Comparison of ENCODE assay signal across 13 cellular contexts in genomic region chr6:40779399-40779798, GRCh38.
DNase-seq lines count a peak whose midpoint lies in the region; ATAC-seq and TF ChIP-seq lines count a peak whose summit lies in the region.
"Had no signal": no experiment of that assay in that cellular context is flagged by ENCODE, and none has a peak within 500 bp of the region (broad histone marks: within the 10 kb centered on the region; RNA-seq: fewer than 3 reads in every experiment).

No MANE protein-coding gene starts in this region.

- H3K9me3 ChIP-seq in GM23248 (ENCODE audit: low read depth) (no peaks in the 10 kb centered on the region), RWPE2 (ENCODE audit: severe bottlenecking) (no peaks in the 10 kb centered on the region), gastrocnemius medialis (no peaks in the 10 kb centered on the region)
- H3K9me3 ChIP-seq: Caco-2 had no signal

- H3K4me2 ChIP-seq in GM23248 (ENCODE audit: unreplicated experiment) = peak overlapping the region; percentile 56

- in situ Hi-C loops in GM23248 (cut with MboI) = no loop called here
- in situ Hi-C loops in gastrocnemius medialis (cut with MboI; ENCODE audit: low sequenced_read_pairs in 4 of 4) = no loop called here

- H2AFZ ChIP-seq in GM23248 = peak overlapping the region; percentile 48

- peak; percentile 93 for DNase-seq in GM23248
- no peak for DNase-seq in RWPE2 (ENCODE audit: low spot score)
- DNase-seq in fibroblast of gingiva (ENCODE audit: low read depth) = peak; percentile 12
- peak in 1 of 2 donors; percentile 16 for DNase-seq in gastrocnemius medialis
- DNase-seq in SIG-M5 treated with dmso at 0.1 percent for 504 hours (lab: John Stamatoyannopoulos, UW; ENCODE audit: unreplicated experiment) = no peak
- no peak for DNase-seq in central memory CD4-positive, alpha-beta T cell
- no peak for DNase-seq in activated gamma-delta T cell treated with Interleukin-2 at 50 U/mL for 16 hours
- DNase-seq: activated CD4-positive, alpha-beta T cell treated with anti-CD3 and anti-CD28 coated beads for 4 hours; activated T-cell treated with anti-CD3 and anti-CD28 coated beads, Interleukin-2, amount 50 U/mL, for 48 hours; Caco-2; MM.1S; small intestine had no signal

- no peaks in the 10 kb centered on the region for H3K79me2 ChIP-seq in GM23248 (ENCODE audit: insufficient read depth)

- peaks cover 7% of the 10 kb centered on the region; the same call in 1 of the 2 replicates for H3K9me2 ChIP-seq in GM23248 (ENCODE audit: insufficient read depth)

- H3K27me3 ChIP-seq in GM23248 (replicated peaks; ENCODE audit: insufficient read depth) (no peaks in the 10 kb centered on the region; the same call in 1 of the 2 replicates), RWPE2 (ENCODE audit: insufficient read depth, poor library complexity, severe bottlenecking) (no peaks in the 10 kb centered on the region), gastrocnemius medialis (no peaks in the 10 kb centered on the region)
- H3K27me3 ChIP-seq: cardiac muscle cell had no signal

- H3K36me3 ChIP-seq in GM23248 (ENCODE audit: low read depth) = no peaks in the 10 kb centered on the region
- no peaks in the 10 kb centered on the region for H3K36me3 ChIP-seq in RWPE2 (ENCODE audit: low read depth)
- H3K36me3 ChIP-seq in gastrocnemius medialis = no peaks in the 10 kb centered on the region
- H3K36me3 ChIP-seq: cardiac muscle cell had no signal

- TF ChIP-seq CTCF in RWPE2 (IDR thresholded peaks at IDR 0.05; ENCODE audit: poor library complexity, severe bottlenecking) (no peak), gastrocnemius medialis (IDR thresholded peaks at IDR 0.05 in 4 of 5, conservative IDR thresholded peaks at IDR 0.05 in 1 of 5) (no peak)

- H3K4me3 ChIP-seq in GM23248 = no peak overlapping the region
- no peak overlapping the region for H3K4me3 ChIP-seq in RWPE2 (ENCODE audit: severe bottlenecking)
- no peak overlapping the region for H3K4me3 ChIP-seq in gastrocnemius medialis
- H3K4me3 ChIP-seq: cardiac muscle cell had no signal

- H3K4me1 ChIP-seq in GM23248 (ENCODE audit: insufficient read depth) (peaks cover 27% of the 10 kb centered on the region), RWPE2 (ENCODE audit: insufficient read depth, poor library complexity, severe bottlenecking) (peaks cover 16% of the 10 kb centered on the region), gastrocnemius medialis (peaks cover 42 to 44% of the 10 kb centered on the region in 2 donors)
- H3K4me1 ChIP-seq: Caco-2 had no signal

- ATAC-seq in RWPE2 (ENCODE audit: low read depth) (peak; percentile 85), gastrocnemius medialis (peak in 1 of 2 donors; percentile 13)

- H3K27ac ChIP-seq in GM23248 (peak overlapping the region; percentile 68), RWPE2 (ENCODE audit: poor library complexity, severe bottlenecking) (peak overlapping the region; percentile 49), gastrocnemius medialis (peak overlapping the region in 3 of 4 donors; percentile 82 to 91 (median 86))
- H3K27ac ChIP-seq: cardiac muscle cell had no signal

- no peak for TF ChIP-seq POLR2A in gastrocnemius medialis (IDR thresholded peaks at IDR 0.05)

- H3F3A ChIP-seq in GM23248 (ENCODE audit: insufficient read depth) = peaks cover 14% of the 10 kb centered on the region; the same call in 1 of the 2 replicates

- H4K20me1 ChIP-seq in GM23248 (ENCODE audit: insufficient read depth) = no peaks in the 10 kb centered on the region

- peak overlapping the region; percentile 17; the same call in 1 of the 2 replicates for H3K9ac ChIP-seq in GM23248

- intact Hi-C loops in gastrocnemius medialis (cut with DNase I; ENCODE audit: low total_unique reads) = loop anchor here (1.0 kb wide), 1 partner anchor 15 kb away; no protein-coding TSS in a partner anchor

- WGBS in GM23248 (ENCODE audit: low coverage in 1 of 2, low lambda C conversion rate in 2 of 2, missing lambda C conversion rate in 2 of 2), 2 experiments = 7 to 9% methylated on average over 3 of the region's 3 CpGs

Comparison
In these comparisons a context has a peak if more than half of its experiments do, and no peak if none do; other contexts are left out.
1. DNase-seq: peak in GM23248 (single experiment) and fibroblast of gingiva (single experiment); none in RWPE2 (single experiment), SIG-M5 treated with dmso at 0.1 percent for 504 hours (single experiment), central memory CD4-positive, alpha-beta T cell (single experiment) and activated gamma-delta T cell treated with Interleukin-2 at 50 U/mL for 16 hours (single experiment).
2. Peak in every context shown above with its lines, with median percentiles within 50 percentile points of each other: H3K27ac ChIP-seq.